8 cellular contexts compared by ENCODE assay signal in genomic region chr3:142447852-142448315, GRCh38. TPM values are rescaled to one million over a fixed set of nuclear protein-coding genes. Genes with fewer than 3 reads are reported as not detected.
DNase-seq lines count a peak whose midpoint lies in the region; ATAC-seq, FAIRE-seq and TF ChIP-seq lines count a peak whose summit lies in the region.

Gene XRN1, minus strand, starts transcription at chr3:142448037. Its CDS starts 93 bp downstream, at chr3:142447944.

- H3K27me3 ChIP-seq in HepG2 (ENCODE audit: control insufficient read depth in 1 of 2, insufficient read depth in 2 of 2, low read length in 2 of 2): peaks cover 0 to 4% of the 10 kb centered on the region in 2 experiments; a peak in 1 of 5 replicates

- peaks cover 0 to 7% of the 10 kb centered on the region in 2 experiments; a peak in 2 of 5 replicates for H3K36me3 ChIP-seq in HepG2 (replicated peaks in 1 of 2; ENCODE audit: control insufficient read depth in 1 of 2, insufficient read depth in 2 of 2, low read length in 2 of 2)

- intact Hi-C loops in HepG2 (cut with micrococcal nuclease; ENCODE audit: unreplicated experiment): loop anchor here (10.0 kb wide), 1 partner anchor 127 kb away; the partner anchor contains the start of gene ATR

- no peak for TF ChIP-seq CTCF in HepG2 (CRISPR knock-in tag; IDR thresholded peaks at IDR 0.05)

- H2AFZ ChIP-seq in HepG2 (ENCODE audit: low read length): peak within 1 kb of the TSS; percentile 96

- no peaks in the 10 kb centered on the region for H3K9me3 ChIP-seq in HepG2 (ENCODE audit: low read length)

- peak; percentile 25 to 56; a peak in 2 of 4 replicates for TF ChIP-seq EP300 in HepG2 (IDR thresholded peaks at IDR 0.05; ENCODE audit: low read depth in 2 of 2, low read length in 2 of 2)
- TF ChIP-seq EP300 in HepG2 (CRISPR knock-in tag; IDR thresholded peaks at IDR 0.05; ENCODE audit: borderline replicate concordance): no peak

- ATAC-seq in GM19397 (IDR thresholded peaks at IDR 0.05; ENCODE audit: unreplicated experiment) (peak; percentile 93), HG03571 (IDR thresholded peaks at IDR 0.05; ENCODE audit: unreplicated experiment) (peak; percentile 89), HepG2 (peak; percentile 99)

- H3K4me1 ChIP-seq in HepG2 (ENCODE audit: insufficient read depth, low read length): peaks cover 35% of the 10 kb centered on the region

- H3K79me2 ChIP-seq in HepG2 (ENCODE audit: insufficient read depth, low read length): peaks cover 48% of the 10 kb centered on the region

- 0% methylated on average over 8 of the region's 40 CpGs for WGBS in HepG2 (ENCODE audit: low lambda C conversion rate)

- peak; percentile 71 for FAIRE-seq in HepG2 (lab: Jason Lieb, UNC)

- in situ Hi-C loops in HepG2 (cut with HindIII; ENCODE audit: extremely low pct_ligation_motif_present, low pct_unique_long_range_greater_than_20kb): no loop called here

- H3K4me3 ChIP-seq in HepG2 (replicated peaks in 1 of 3; ENCODE audit: insufficient read depth in 1 of 3, low read depth in 2 of 3, low read length in 3 of 3): peak within 1 kb of the TSS; percentile 97 to 100 (median 99)

- POLR2A ChIA-PET in HepG2 (lab: Yijun Ruan, JAX): interaction anchor here (0.6 to 1.4 kb wide), 2 partner anchors 131 to 152 kb away, joined by 3 to 5 read pairs; partner anchors contain the start of gene ATR

- DNase-seq in CD1c-positive myeloid dendritic cell (ENCODE audit: extremely low spot score) (peak; percentile 97), NCI-H82 (lab: John Stamatoyannopoulos, UW) (peak; percentile 96), dermis blood vessel endothelial cell (peak; percentile 97), HepG2 (ENCODE audit: low spot score) (peak; percentile 86)
- DNase-seq in activated CD4-positive, alpha-beta T cell treated with anti-CD3 and anti-CD28 coated beads, Interleukin-2, amount 50 U/mL, for 48 hours: peak; percentile 95 to 96
- peak; percentile 94 to 95 for DNase-seq in stimulated activated CD4-positive, alpha-beta T cell treated with anti-CD3 and anti-CD28 coated beads, Interleukin-2, amount 100 ng/mL, for 48 hours

- H4K20me1 ChIP-seq in HepG2 (ENCODE audit: insufficient read depth, low read length): peaks cover 6% of the 10 kb centered on the region

- peak within 1 kb of the TSS; percentile 81 for H3K4me2 ChIP-seq in HepG2 (ENCODE audit: low read depth, low read length)

- peak within 1 kb of the TSS; percentile 99 for H3K9ac ChIP-seq in HepG2 (ENCODE audit: insufficient read depth, low read depth, low read length)

- peak; percentile 87 to 94 for TF ChIP-seq POLR2A in HepG2 (IDR thresholded peaks at IDR 0.05; ENCODE audit: insufficient read depth in 1 of 2, low read depth in 2 of 2, low read length in 2 of 2)

- no TSS peak for BruUV-seq in HepG2 (replicated peaks; lab: Mats Ljungman, UMichigan)

- TF ChIP-seq RAD21 in HepG2 (CRISPR knock-in tag; IDR thresholded peaks at IDR 0.05): peak; percentile 18; the same call in 1 of the 2 replicates

- H3K27ac ChIP-seq in HepG2 (ENCODE audit: extremely low read length, insufficient read depth, low read length): peak within 1 kb of the TSS; percentile 96

- CTCF ChIA-PET in HepG2 (lab: Yijun Ruan, JAX; ENCODE audit: low intra/inter-chr PET ratio, low total read pairs): no interaction called here

TF ChIP-seq in HepG2, 621 proteins besides CTCF, POLR2A, EP300 and RAD21 (continues in another document):
- peak; percentile 59 for TF ChIP-seq AGO2 (optimal IDR thresholded peaks at IDR 0.05; ENCODE audit: low read depth, low read length)
- TF ChIP-seq ZNF850 (CRISPR knock-in tag; conservative IDR thresholded peaks at IDR 0.05): no peak
- no peak for TF ChIP-seq SIX1 (CRISPR knock-in tag; IDR thresholded peaks at IDR 0.05; ENCODE audit: borderline replicate concordance)
- no peak for TF ChIP-seq ZNF432 (CRISPR knock-in tag; IDR thresholded peaks at IDR 0.05; ENCODE audit: borderline replicate concordance)
- no peak for TF ChIP-seq THYN1 (CRISPR knock-in tag; IDR thresholded peaks at IDR 0.05; ENCODE audit: borderline replicate concordance, low read depth)
- TF ChIP-seq MXI1 (IDR thresholded peaks at IDR 0.05; ENCODE audit: borderline replicate concordance, low read depth, low read length): peak; percentile 66; the same call in 1 of the 3 replicates
- TF ChIP-seq, protein P1, sequence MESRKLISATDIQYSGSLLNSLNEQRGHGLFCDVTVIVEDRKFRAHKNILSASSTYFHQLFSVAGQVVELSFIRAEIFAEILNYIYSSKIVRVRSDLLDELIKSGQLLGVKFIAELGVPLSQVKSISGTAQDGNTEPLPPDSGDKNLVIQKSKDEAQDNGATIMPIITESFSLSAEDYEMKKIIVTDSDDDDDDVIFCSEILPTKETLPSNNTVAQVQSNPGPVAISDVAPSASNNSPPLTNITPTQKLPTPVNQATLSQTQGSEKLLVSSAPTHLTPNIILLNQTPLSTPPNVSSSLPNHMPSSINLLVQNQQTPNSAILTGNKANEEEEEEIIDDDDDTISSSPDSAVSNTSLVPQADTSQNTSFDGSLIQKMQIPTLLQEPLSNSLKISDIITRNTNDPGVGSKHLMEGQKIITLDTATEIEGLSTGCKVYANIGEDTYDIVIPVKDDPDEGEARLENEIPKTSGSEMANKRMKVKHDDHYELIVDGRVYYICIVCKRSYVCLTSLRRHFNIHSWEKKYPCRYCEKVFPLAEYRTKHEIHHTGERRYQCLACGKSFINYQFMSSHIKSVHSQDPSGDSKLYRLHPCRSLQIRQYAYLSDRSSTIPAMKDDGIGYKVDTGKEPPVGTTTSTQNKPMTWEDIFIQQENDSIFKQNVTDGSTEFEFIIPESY (CRISPR knock-in tag; IDR thresholded peaks at IDR 0.05): no peak
- TF ChIP-seq, protein P2, sequence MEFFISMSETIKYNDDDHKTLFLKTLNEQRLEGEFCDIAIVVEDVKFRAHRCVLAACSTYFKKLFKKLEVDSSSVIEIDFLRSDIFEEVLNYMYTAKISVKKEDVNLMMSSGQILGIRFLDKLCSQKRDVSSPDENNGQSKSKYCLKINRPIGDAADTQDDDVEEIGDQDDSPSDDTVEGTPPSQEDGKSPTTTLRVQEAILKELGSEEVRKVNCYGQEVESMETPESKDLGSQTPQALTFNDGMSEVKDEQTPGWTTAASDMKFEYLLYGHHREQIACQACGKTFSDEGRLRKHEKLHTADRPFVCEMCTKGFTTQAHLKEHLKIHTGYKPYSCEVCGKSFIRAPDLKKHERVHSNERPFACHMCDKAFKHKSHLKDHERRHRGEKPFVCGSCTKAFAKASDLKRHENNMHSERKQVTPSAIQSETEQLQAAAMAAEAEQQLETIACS (CRISPR knock-in tag; IDR thresholded peaks at IDR 0.05): no peak
- no peak for TF ChIP-seq RORA (CRISPR knock-in tag; IDR thresholded peaks at IDR 0.05)
- TF ChIP-seq ZXDC (CRISPR knock-in tag; IDR thresholded peaks at IDR 0.05): no peak
- TF ChIP-seq KAT2B (IDR thresholded peaks at IDR 0.05; ENCODE audit: borderline replicate concordance, low read depth, low read length): no peak

RNA-seq across cellular contexts. Expression of gene XRN1, which starts in this region (rescaled TPM):
- total RNA-seq in dermis blood vessel endothelial cell (37.9 and 49.1 TPM in 2 replicates), HepG2 (2016; rRNA removed; fragmentation: Illumina TruSeq; extraction: Trizol) (13.2 and 18.1 TPM in 2 replicates)
- total RNA-seq in HepG2 (2016; cell fraction: cytosol; rRNA removed; fragmentation: Illumina TruSeq; extraction: Trizol; ENCODE audit: low read depth): 4.5 and 8.0 TPM in 2 replicates
- 13.9 and 16.6 TPM in 2 replicates for total RNA-seq in HepG2 (2016; cell fraction: insoluble cytoplasmic fraction; rRNA removed; fragmentation: Illumina TruSeq; extraction: Trizol)
- total RNA-seq in HepG2 (2016; cell fraction: membrane; rRNA removed; fragmentation: Illumina TruSeq; extraction: Trizol): 4.3 TPM in 2 replicates
- 39.7 and 42.2 TPM in 2 replicates for total RNA-seq in HepG2 (2016; cell fraction: nucleus; rRNA removed; fragmentation: Illumina TruSeq; extraction: Trizol)
- 11.2 and 13.3 TPM in 2 replicates for polyA plus RNA-seq in HepG2 (2011; rRNA removed)
- 1.7 and 3.0 TPM in 2 replicates for polyA plus RNA-seq in HepG2 (2011; cell fraction: cytosol; rRNA removed)
- polyA plus RNA-seq in HepG2 (2011; cell fraction: nucleus; rRNA removed): 11.6 and 15.9 TPM in 2 replicates
- polyA plus RNA-seq in HepG2 (2012): 9.1 and 10.4 TPM in 2 replicates
- polyA plus RNA-seq in HepG2 (2016; cell fraction: cytosol; fragmentation: Illumina TruSeq; extraction: Trizol; ENCODE audit: low read depth): 0.18 and 0.20 TPM in 2 replicates
- 5.3 and 5.5 TPM in 2 replicates for polyA plus RNA-seq in HepG2 (2016; cell fraction: insoluble cytoplasmic fraction; fragmentation: Illumina TruSeq; extraction: Trizol; ENCODE audit: low read depth)
- 0.53 and 0.72 TPM in 2 replicates for polyA plus RNA-seq in HepG2 (2016; cell fraction: membrane; fragmentation: Illumina TruSeq; extraction: Trizol; ENCODE audit: low read depth)
- polyA plus RNA-seq in HepG2 (2016; cell fraction: nucleus; fragmentation: Illumina TruSeq; extraction: Trizol; ENCODE audit: insufficient read depth, low read depth): 10.6 and 13.2 TPM in 2 replicates
- 13.8 and 13.9 TPM in 2 replicates for polyA minus RNA-seq in HepG2 (2011; rRNA and poly(A)+ RNA removed; ENCODE audit: low replicate concordance)
- 20.5 and 24.2 TPM in 2 replicates for polyA minus RNA-seq in HepG2 (2011; cell fraction: cytosol; rRNA and poly(A)+ RNA removed)
- polyA minus RNA-seq in HepG2 (2011; cell fraction: nucleus; rRNA and poly(A)+ RNA removed): 161 and 189 TPM in 2 replicates

Comparison
In these comparisons a context has a peak if more than half of its experiments do, and no peak if none do; other contexts are left out.
1. Peak in every context shown above with its lines: DNase-seq, ATAC-seq, H3K4me3 ChIP-seq and H3K27ac ChIP-seq.